ENCODE assay signal across 14 cellular contexts in the genomic region with DNA sequence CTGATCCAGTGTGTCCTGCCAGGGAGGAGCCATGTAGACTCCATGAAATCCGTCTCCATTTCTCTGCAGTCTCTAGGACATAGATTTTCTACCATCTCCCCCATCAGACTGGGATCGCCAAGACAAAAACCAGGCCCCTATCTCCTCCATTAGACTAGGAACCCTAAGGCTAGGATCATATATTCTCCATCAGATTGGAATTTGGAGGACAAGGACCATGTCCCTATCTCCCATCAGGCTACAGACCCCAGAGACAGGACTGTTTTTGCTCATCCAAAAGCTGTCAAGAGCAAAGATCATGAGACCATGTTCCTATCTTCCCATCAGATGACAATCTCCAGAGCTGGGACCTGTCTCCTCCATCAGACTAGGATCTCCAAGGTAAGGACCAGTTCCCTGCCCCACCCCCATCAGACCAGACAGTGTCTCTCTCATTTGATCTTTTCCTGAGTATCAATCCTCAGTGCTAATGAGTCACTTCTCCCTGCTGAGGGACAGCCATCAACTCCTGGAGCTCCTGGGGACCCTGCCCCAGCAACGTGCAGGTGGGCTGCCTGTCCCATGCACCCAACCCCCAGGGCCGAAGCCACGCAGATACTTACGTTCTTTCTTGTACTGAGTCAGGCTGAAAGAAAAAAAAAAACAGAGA. TPM values are rescaled to one million over a fixed set of nuclear protein-coding genes. Genes with fewer than 3 reads are reported as not detected.
A peak's percentile ranks its signal among the peaks of the same experiment; 100 is the strongest.
DNase-seq lines count a peak whose midpoint lies in the region; ATAC-seq, FAIRE-seq and TF ChIP-seq lines count a peak whose summit lies in the region.
"Not testable (repeated sequence)": the region's sequence is repeated elsewhere in the genome, so short reads cannot be mapped to it uniquely, and the experiment has no call there.
"Had no signal": no experiment of that assay in that cellular context is flagged by ENCODE, and none has a peak within 500 bp of the region (broad histone marks: within the 10 kb centered on the region; RNA-seq: fewer than 3 reads in every experiment).

No MANE protein-coding gene starts in this region.

- H3K9ac ChIP-seq in HepG2 (ENCODE audit: insufficient read depth, low read depth, low read length); neural progenitor cell: not testable (repeated sequence)

- H3K4me3 Mint-ChIP-seq in activated naive CD4-positive, alpha-beta T cell treated with anti-CD3 and anti-CD28 coated beads, Interleukin-2, amount 50 U/mL, for 24 hours; neural progenitor cell: not testable (repeated sequence)
- peak overlapping the region; percentile 81 for H3K4me3 Mint-ChIP-seq in type B pancreatic cell

- H3F3A ChIP-seq in neural progenitor cell (ENCODE audit: low read depth) = not testable (repeated sequence)

- not testable (repeated sequence) for DNase-seq in A549 (ENCODE audit: low read depth in 1 of 2, low spot score in 1 of 2); HepG2 (ENCODE audit: low spot score); neural progenitor cell (ENCODE audit: low spot score); type B pancreatic cell (ENCODE audit: extremely low spot score, unreplicated experiment)
- peak; percentile 71 for DNase-seq in RWPE2 (ENCODE audit: low spot score)
- peak; percentile 36 for DNase-seq in breast epithelium (ENCODE audit: low spot score in 2 of 2)
- peak; percentile 75 for DNase-seq in epithelial cell of prostate (ENCODE audit: low read depth, low spot score)

- H3K27ac Mint-ChIP-seq in activated naive CD4-positive, alpha-beta T cell treated with anti-CD3 and anti-CD28 coated beads, Interleukin-2, amount 50 U/mL, for 24 hours = peak overlapping the region; percentile 23
- H3K27ac Mint-ChIP-seq in neural progenitor cell (peak overlapping the region; percentile 93), type B pancreatic cell (peak overlapping the region; percentile 99)

- not testable (repeated sequence) for H3K4me1 Mint-ChIP-seq in activated naive CD4-positive, alpha-beta T cell treated with anti-CD3 and anti-CD28 coated beads, Interleukin-2, amount 50 U/mL, for 24 hours
- peaks cover 21% of the 10 kb centered on the region for H3K4me1 Mint-ChIP-seq in neural progenitor cell
- peaks cover 29% of the 10 kb centered on the region for H3K4me1 Mint-ChIP-seq in type B pancreatic cell (ENCODE audit: unreplicated experiment)

- intact Hi-C loops in breast epithelium (cut with DNase I; ENCODE audit: low total_unique reads); HepG2 (cut with micrococcal nuclease; ENCODE audit: unreplicated experiment): not testable (repeated sequence)

- not testable (repeated sequence) for TF ChIP-seq POLR2A in A549 (IDR thresholded peaks at IDR 0.05; ENCODE audit: low read length); breast epithelium (IDR thresholded peaks at IDR 0.05); HepG2 (IDR thresholded peaks at IDR 0.05; ENCODE audit: insufficient read depth in 1 of 2, low read depth in 2 of 2, low read length in 2 of 2)

- not testable (repeated sequence) for ATAC-seq in A549; RWPE2 (ENCODE audit: low read depth); HepG2

- H3K79me2 ChIP-seq in HepG2 (ENCODE audit: insufficient read depth, low read length); neural progenitor cell (ENCODE audit: low read depth): not testable (repeated sequence)

- not testable (repeated sequence) for H3K36me3 Mint-ChIP-seq in activated naive CD4-positive, alpha-beta T cell treated with anti-CD3 and anti-CD28 coated beads, Interleukin-2, amount 50 U/mL, for 24 hours; neural progenitor cell; type B pancreatic cell

- POLR2A ChIA-PET in A549 (lab: Yijun Ruan, JAX); HepG2 (lab: Yijun Ruan, JAX): not testable (repeated sequence)

- H3K4me2 ChIP-seq in A549; HepG2 (ENCODE audit: low read depth, low read length); neural progenitor cell: not testable (repeated sequence)

- H3K27me3 ChIP-seq in RWPE2 (ENCODE audit: insufficient read depth, poor library complexity, severe bottlenecking); breast epithelium; neural progenitor cell: not testable (repeated sequence)
- H3K27me3 ChIP-seq in HepG2 (ENCODE audit: control insufficient read depth in 1 of 2, insufficient read depth in 2 of 2, low read length in 2 of 2) = peaks cover 14 to 42% of the 10 kb centered on the region in 2 experiments; a peak in 4 of 5 replicates

- TF ChIP-seq CTCF in A549 (IDR thresholded peaks at IDR 0.05); RWPE2 (IDR thresholded peaks at IDR 0.05; ENCODE audit: poor library complexity, severe bottlenecking); breast epithelium (IDR thresholded peaks at IDR 0.05); HepG2 (CRISPR knock-in tag; IDR thresholded peaks at IDR 0.05); neural progenitor cell (IDR thresholded peaks at IDR 0.05); type B pancreatic cell (conservative IDR thresholded peaks at IDR 0.05): not testable (repeated sequence)

- H3K9me3 ChIP-seq in A549; RWPE2 (ENCODE audit: severe bottlenecking); breast epithelium; HepG2 (ENCODE audit: low read length); neural progenitor cell (ENCODE audit: low read depth): not testable (repeated sequence)

- TF ChIP-seq RAD21 in A549 (conservative IDR thresholded peaks at IDR 0.05 in 1 of 2, IDR thresholded peaks at IDR 0.05 in 1 of 2); HepG2 (CRISPR knock-in tag; IDR thresholded peaks at IDR 0.05): not testable (repeated sequence)

- TF ChIP-seq EP300 in A549 (IDR thresholded peaks at IDR 0.05); HepG2 (IDR thresholded peaks at IDR 0.05; ENCODE audit: low read depth in 2 of 2, low read length in 2 of 2); HepG2 (CRISPR knock-in tag; IDR thresholded peaks at IDR 0.05; ENCODE audit: borderline replicate concordance): not testable (repeated sequence)

- BruUV-seq in HepG2 (replicated peaks; lab: Mats Ljungman, UMichigan) = not testable (repeated sequence)

- not testable (repeated sequence) for H4K20me1 ChIP-seq in HepG2 (ENCODE audit: insufficient read depth, low read length); neural progenitor cell (ENCODE audit: low read depth)

- not testable (repeated sequence) for H3K4me3 ChIP-seq in A549; RWPE2 (ENCODE audit: severe bottlenecking); HepG2 (replicated peaks in 1 of 3; ENCODE audit: insufficient read depth in 1 of 3, low read depth in 2 of 3, low read length in 3 of 3); neural progenitor cell
- H3K4me3 ChIP-seq in breast epithelium = peak overlapping the region in 2 of 3 donors; percentile 55 to 63

- peaks cover 38% of the 10 kb centered on the region for H3K36me3 ChIP-seq in RWPE2 (ENCODE audit: low read depth)
- not testable (repeated sequence) for H3K36me3 ChIP-seq in breast epithelium; HepG2 (replicated peaks in 1 of 2; ENCODE audit: control insufficient read depth in 1 of 2, insufficient read depth in 2 of 2, low read length in 2 of 2); neural progenitor cell

- not testable (repeated sequence) for H3K9me3 Mint-ChIP-seq in activated naive CD4-positive, alpha-beta T cell treated with anti-CD3 and anti-CD28 coated beads, Interleukin-2, amount 50 U/mL, for 24 hours; neural progenitor cell; type B pancreatic cell

- not testable (repeated sequence) for H3K27ac ChIP-seq in A549; HepG2 (ENCODE audit: extremely low read length, insufficient read depth, low read length); neural progenitor cell
- H3K27ac ChIP-seq in RWPE2 (ENCODE audit: poor library complexity, severe bottlenecking) (peak overlapping the region; percentile 99), breast epithelium (peak overlapping the region; percentile 77 to 90), epithelial cell of prostate (peak overlapping the region; percentile 100)

- CTCF ChIA-PET in A549 (lab: Yijun Ruan, JAX) = interaction anchor here (1.2 to 3.1 kb wide), 5 partner anchors 26 to 71 kb away, joined by 3 to 21 read pairs (median 4); no protein-coding TSS in a partner anchor
- CTCF ChIA-PET in HepG2 (lab: Yijun Ruan, JAX; ENCODE audit: low intra/inter-chr PET ratio, low total read pairs) = not testable (repeated sequence)

- H3K4me1 ChIP-seq in A549; breast epithelium; HepG2 (ENCODE audit: insufficient read depth, low read length); neural progenitor cell: not testable (repeated sequence)
- peaks cover 13% of the 10 kb centered on the region for H3K4me1 ChIP-seq in RWPE2 (ENCODE audit: insufficient read depth, poor library complexity, severe bottlenecking)

- peak; percentile 23 for FAIRE-seq in A549 (lab: Jason Lieb, UNC)
- FAIRE-seq in HepG2 (lab: Jason Lieb, UNC) = not testable (repeated sequence)

- H2AFZ ChIP-seq in HepG2 (ENCODE audit: low read length); neural progenitor cell (replicated peaks): not testable (repeated sequence)

- H3K27me3 Mint-ChIP-seq in activated naive CD4-positive, alpha-beta T cell treated with anti-CD3 and anti-CD28 coated beads, Interleukin-2, amount 50 U/mL, for 24 hours; neural progenitor cell (ENCODE audit: insufficient read depth, low read depth): not testable (repeated sequence)
- H3K27me3 Mint-ChIP-seq in type B pancreatic cell = peaks cover 23% of the 10 kb centered on the region

- in situ Hi-C loops in HepG2 (cut with HindIII; ENCODE audit: extremely low pct_ligation_motif_present, low pct_unique_long_range_greater_than_20kb) = not testable (repeated sequence)

- WGBS in A549 (ENCODE audit: missing lambda C conversion rate) = 70% methylated on average over 6 of the region's 6 CpGs
- WGBS in HepG2 (ENCODE audit: low lambda C conversion rate) = 41% methylated on average over 6 of the region's 6 CpGs

RNA-seq across cellular contexts. Expression of a gene that starts 4.3 kb away (rescaled TPM):
- polyA plus RNA-seq in A549 (2011; rRNA removed) (0.78 and 1.2 TPM in 2 replicates), A549 (2017; fragmentation: RNase III; extraction: RNeasy Plus Mini Kit Qiagen cat#74134 plus additional on column Dnase treatment) (0.43 to 0.57 TPM (median 0.56 TPM) in 3 replicates), HepG2 (2011; rRNA removed) (0.38 and 0.47 TPM in 2 replicates)
- 1.1 and 1.4 TPM in 2 replicates for polyA plus RNA-seq in A549 (2012; cell fraction: cytosol; rRNA removed)
- 1.2 and 2.0 TPM in 2 replicates for polyA plus RNA-seq in A549 (2012; cell fraction: nucleus; rRNA removed)
- 0.83 and 1.2 TPM in 2 replicates for polyA minus RNA-seq in A549 (2011; rRNA and poly(A)+ RNA removed)
- total RNA-seq in breast epithelium (1,000 to 10,000 TPM in 2 of 3 donors, 1 to 10 TPM in 1; 1.9 to 1,676 (median 1,373) TPM), HepG2 (2016; rRNA removed; fragmentation: Illumina TruSeq; extraction: Trizol) (0.52 and 0.82 TPM in 2 replicates), neural progenitor cell (ENCODE audit: low replicate concordance) (not detected in 2 replicates), type B pancreatic cell (ENCODE audit: low replicate concordance) (512 and 3,327 TPM in 2 replicates)
- 0.40 and 0.44 TPM in 2 replicates for total RNA-seq in HepG2 (2016; cell fraction: cytosol; rRNA removed; fragmentation: Illumina TruSeq; extraction: Trizol; ENCODE audit: low read depth)
- total RNA-seq in HepG2 (2016; cell fraction: insoluble cytoplasmic fraction; rRNA removed; fragmentation: Illumina TruSeq; extraction: Trizol) = 0.40 and 0.54 TPM in 2 replicates
- 0.38 and 0.65 TPM in 2 replicates for total RNA-seq in HepG2 (2016; cell fraction: membrane; rRNA removed; fragmentation: Illumina TruSeq; extraction: Trizol)
- total RNA-seq in HepG2 (2016; cell fraction: nucleus; rRNA removed; fragmentation: Illumina TruSeq; extraction: Trizol) = 1.4 TPM in 1 of 2 replicates, not detected in the other
- polyA plus RNA-seq in HepG2 (2011; cell fraction: cytosol; rRNA removed) = 0.43 and 0.50 TPM in 2 replicates
- polyA plus RNA-seq in HepG2 (2011; cell fraction: nucleus; rRNA removed) = 0.23 and 0.66 TPM in 2 replicates
- polyA plus RNA-seq in HepG2 (2012) = 0.28 TPM in 1 of 2 replicates, not detected in the other
- 0.54 and 0.71 TPM in 2 replicates for polyA plus RNA-seq in HepG2 (2016; cell fraction: cytosol; fragmentation: Illumina TruSeq; extraction: Trizol; ENCODE audit: low read depth)
- 0.70 and 0.84 TPM in 2 replicates for polyA plus RNA-seq in HepG2 (2016; cell fraction: insoluble cytoplasmic fraction; fragmentation: Illumina TruSeq; extraction: Trizol; ENCODE audit: low read depth)
- polyA plus RNA-seq in HepG2 (2016; cell fraction: membrane; fragmentation: Illumina TruSeq; extraction: Trizol; ENCODE audit: low read depth) = 0.35 and 1.0 TPM in 2 replicates
- polyA plus RNA-seq in HepG2 (2016; cell fraction: nucleus; fragmentation: Illumina TruSeq; extraction: Trizol; ENCODE audit: insufficient read depth, low read depth) = 0.55 and 0.81 TPM in 2 replicates
- polyA minus RNA-seq in HepG2 (2011; rRNA and poly(A)+ RNA removed; ENCODE audit: low replicate concordance) = 0.32 and 1,101 TPM in 2 replicates
- 9.0 and 16.5 TPM in 2 replicates for polyA minus RNA-seq in HepG2 (2011; cell fraction: cytosol; rRNA and poly(A)+ RNA removed)
- polyA minus RNA-seq in HepG2 (2011; cell fraction: nucleus; rRNA and poly(A)+ RNA removed) = 3.5 and 5.9 TPM in 2 replicates
- total RNA-seq: CD4-positive, alpha-beta T cell; G401 had no signal

RNA-seq across cellular contexts. Expression of a gene that starts 7.5 kb away (rescaled TPM):
- polyA plus RNA-seq in A549 (2011; rRNA removed) = 0.21 and 0.28 TPM in 2 replicates
- 0.13 and 0.28 TPM in 2 replicates for polyA plus RNA-seq in A549 (2012; cell fraction: cytosol; rRNA removed)
- polyA plus RNA-seq in A549 (2012; cell fraction: nucleus; rRNA removed) = 0.53 and 0.90 TPM in 2 replicates
- polyA plus RNA-seq in A549 (2017; fragmentation: RNase III; extraction: RNeasy Plus Mini Kit Qiagen cat#74134 plus additional on column Dnase treatment) = 0.44 TPM in 1 of 3 replicates, not detected in the others
- polyA minus RNA-seq in A549 (2011; rRNA and poly(A)+ RNA removed) = 0.29 and 0.70 TPM in 2 replicates
- 100 to 1,000 TPM in 1 of 3 donors, 10 to 100 TPM in 1, 1 to 10 TPM in 1; 2.6 to 100 (median 51.8) TPM for total RNA-seq in breast epithelium
- not detected in 2 replicates for total RNA-seq in HepG2 (2016; rRNA removed; fragmentation: Illumina TruSeq; extraction: Trizol)
- total RNA-seq in HepG2 (2016; cell fraction: cytosol; rRNA removed; fragmentation: Illumina TruSeq; extraction: Trizol; ENCODE audit: low read depth) = not detected in 2 replicates
- not detected in 2 replicates for total RNA-seq in HepG2 (2016; cell fraction: insoluble cytoplasmic fraction; rRNA removed; fragmentation: Illumina TruSeq; extraction: Trizol)
- not detected in 2 replicates for total RNA-seq in HepG2 (2016; cell fraction: membrane; rRNA removed; fragmentation: Illumina TruSeq; extraction: Trizol)
- total RNA-seq in HepG2 (2016; cell fraction: nucleus; rRNA removed; fragmentation: Illumina TruSeq; extraction: Trizol) = not detected in 2 replicates
- polyA plus RNA-seq in HepG2 (2011; rRNA removed) = 0.07 TPM in 1 of 2 replicates, not detected in the other
- polyA plus RNA-seq in HepG2 (2011; cell fraction: cytosol; rRNA removed) = not detected in 2 replicates
- polyA plus RNA-seq in HepG2 (2011; cell fraction: nucleus; rRNA removed) = not detected in 2 replicates
- not detected in 2 replicates for polyA plus RNA-seq in HepG2 (2012)
- polyA plus RNA-seq in HepG2 (2016; cell fraction: cytosol; fragmentation: Illumina TruSeq; extraction: Trizol; ENCODE audit: low read depth) = not detected in 2 replicates
- polyA plus RNA-seq in HepG2 (2016; cell fraction: insoluble cytoplasmic fraction; fragmentation: Illumina TruSeq; extraction: Trizol; ENCODE audit: low read depth) = not detected in 2 replicates
- not detected in 2 replicates for polyA plus RNA-seq in HepG2 (2016; cell fraction: membrane; fragmentation: Illumina TruSeq; extraction: Trizol; ENCODE audit: low read depth)
- polyA plus RNA-seq in HepG2 (2016; cell fraction: nucleus; fragmentation: Illumina TruSeq; extraction: Trizol; ENCODE audit: insufficient read depth, low read depth) = not detected in 2 replicates
- polyA minus RNA-seq in HepG2 (2011; rRNA and poly(A)+ RNA removed; ENCODE audit: low replicate concordance) = 5.8 TPM in 1 of 2 replicates, not detected in the other
- not detected in 2 replicates for polyA minus RNA-seq in HepG2 (2011; cell fraction: cytosol; rRNA and poly(A)+ RNA removed)
- not detected in 2 replicates for polyA minus RNA-seq in HepG2 (2011; cell fraction: nucleus; rRNA and poly(A)+ RNA removed)
- not detected in 2 replicates for total RNA-seq in neural progenitor cell (ENCODE audit: low replicate concordance)
- 1.5 and 9.2 TPM in 2 replicates for total RNA-seq in type B pancreatic cell (ENCODE audit: low replicate concordance)
- total RNA-seq: CD4-positive, alpha-beta T cell; G401; GM12878; HT1080 had no signal

RNA-seq across cellular contexts. Expression of a gene that starts 33.4 kb away (rescaled TPM):
- polyA plus RNA-seq in A549 (2011; rRNA removed) (0.04 TPM in 1 of 2 replicates, not detected in the other), A549 (2017; fragmentation: RNase III; extraction: RNeasy Plus Mini Kit Qiagen cat#74134 plus additional on column Dnase treatment) (0.07 to 0.10 TPM (median 0.09 TPM) in 3 replicates), HepG2 (2011; rRNA removed) (0.09 and 0.37 TPM in 2 replicates)
- polyA plus RNA-seq in A549 (2012; cell fraction: cytosol; rRNA removed) = 0.05 and 0.08 TPM in 2 replicates
- 0.17 and 0.31 TPM in 2 replicates for polyA plus RNA-seq in A549 (2012; cell fraction: nucleus; rRNA removed)
- polyA minus RNA-seq in A549 (2011; rRNA and poly(A)+ RNA removed) = 0.21 TPM in 1 of 2 replicates, not detected in the other
- total RNA-seq in breast epithelium (100 to 1,000 TPM in 2 of 3 donors, under 1 TPM in 1; 0.80 to 692 (median 388) TPM), HepG2 (2016; rRNA removed; fragmentation: Illumina TruSeq; extraction: Trizol) (not detected in 2 replicates), neural progenitor cell (ENCODE audit: low replicate concordance) (not detected in 2 replicates), type B pancreatic cell (ENCODE audit: low replicate concordance) (0.19 and 0.64 TPM in 2 replicates)
- total RNA-seq in HepG2 (2016; cell fraction: cytosol; rRNA removed; fragmentation: Illumina TruSeq; extraction: Trizol; ENCODE audit: low read depth) = not detected in 2 replicates
- total RNA-seq in HepG2 (2016; cell fraction: insoluble cytoplasmic fraction; rRNA removed; fragmentation: Illumina TruSeq; extraction: Trizol) = not detected in 2 replicates
- total RNA-seq in HepG2 (2016; cell fraction: membrane; rRNA removed; fragmentation: Illumina TruSeq; extraction: Trizol) = not detected in 2 replicates
- total RNA-seq in HepG2 (2016; cell fraction: nucleus; rRNA removed; fragmentation: Illumina TruSeq; extraction: Trizol) = not detected in 2 replicates
- 0.03 and 0.04 TPM in 2 replicates for polyA plus RNA-seq in HepG2 (2011; cell fraction: cytosol; rRNA removed)
- polyA plus RNA-seq in HepG2 (2011; cell fraction: nucleus; rRNA removed) = not detected in 2 replicates
- polyA plus RNA-seq in HepG2 (2012) = not detected in 2 replicates
- not detected in 2 replicates for polyA plus RNA-seq in HepG2 (2016; cell fraction: cytosol; fragmentation: Illumina TruSeq; extraction: Trizol; ENCODE audit: low read depth)
- not detected in 2 replicates for polyA plus RNA-seq in HepG2 (2016; cell fraction: insoluble cytoplasmic fraction; fragmentation: Illumina TruSeq; extraction: Trizol; ENCODE audit: low read depth)
- not detected in 2 replicates for polyA plus RNA-seq in HepG2 (2016; cell fraction: membrane; fragmentation: Illumina TruSeq; extraction: Trizol; ENCODE audit: low read depth)
- polyA plus RNA-seq in HepG2 (2016; cell fraction: nucleus; fragmentation: Illumina TruSeq; extraction: Trizol; ENCODE audit: insufficient read depth, low read depth) = not detected in 2 replicates
- polyA minus RNA-seq in HepG2 (2011; rRNA and poly(A)+ RNA removed; ENCODE audit: low replicate concordance) = 9.6 TPM in 1 of 2 replicates, not detected in the other
- polyA minus RNA-seq in HepG2 (2011; cell fraction: cytosol; rRNA and poly(A)+ RNA removed) = not detected in 2 replicates
- not detected in 2 replicates for polyA minus RNA-seq in HepG2 (2011; cell fraction: nucleus; rRNA and poly(A)+ RNA removed)
- total RNA-seq: CD4-positive, alpha-beta T cell; G401; GM12878; H4 had no signal

RNA-seq across cellular contexts. Expression of a gene that starts 48.2 kb away (rescaled TPM):
- polyA plus RNA-seq in A549 (2011; rRNA removed) = not detected in 2 replicates
- polyA plus RNA-seq in A549 (2012; cell fraction: cytosol; rRNA removed) = not detected in 2 replicates
- polyA plus RNA-seq in A549 (2012; cell fraction: nucleus; rRNA removed) = not detected in 2 replicates
- polyA plus RNA-seq in A549 (2017; fragmentation: RNase III; extraction: RNeasy Plus Mini Kit Qiagen cat#74134 plus additional on column Dnase treatment) = not detected in 3 replicates
- polyA minus RNA-seq in A549 (2011; rRNA and poly(A)+ RNA removed) = not detected in 2 replicates
- total RNA-seq in breast epithelium = under 1 TPM in 1 of 3 donors, not detected in 2; 0.44 TPM
- total RNA-seq in HepG2 (2016; rRNA removed; fragmentation: Illumina TruSeq; extraction: Trizol) = not detected in 2 replicates
- total RNA-seq in HepG2 (2016; cell fraction: cytosol; rRNA removed; fragmentation: Illumina TruSeq; extraction: Trizol; ENCODE audit: low read depth) = not detected in 2 replicates
- total RNA-seq in HepG2 (2016; cell fraction: insoluble cytoplasmic fraction; rRNA removed; fragmentation: Illumina TruSeq; extraction: Trizol) = not detected in 2 replicates
- total RNA-seq in HepG2 (2016; cell fraction: membrane; rRNA removed; fragmentation: Illumina TruSeq; extraction: Trizol) = not detected in 2 replicates
- total RNA-seq in HepG2 (2016; cell fraction: nucleus; rRNA removed; fragmentation: Illumina TruSeq; extraction: Trizol) = not detected in 2 replicates
- not detected in 2 replicates for polyA plus RNA-seq in HepG2 (2011; rRNA removed)
- polyA plus RNA-seq in HepG2 (2011; cell fraction: cytosol; rRNA removed) = not detected in 2 replicates
- polyA plus RNA-seq in HepG2 (2011; cell fraction: nucleus; rRNA removed) = not detected in 2 replicates
- polyA plus RNA-seq in HepG2 (2012) = not detected in 2 replicates
- not detected in 2 replicates for polyA plus RNA-seq in HepG2 (2016; cell fraction: cytosol; fragmentation: Illumina TruSeq; extraction: Trizol; ENCODE audit: low read depth)
- not detected in 2 replicates for polyA plus RNA-seq in HepG2 (2016; cell fraction: insoluble cytoplasmic fraction; fragmentation: Illumina TruSeq; extraction: Trizol; ENCODE audit: low read depth)
- polyA plus RNA-seq in HepG2 (2016; cell fraction: membrane; fragmentation: Illumina TruSeq; extraction: Trizol; ENCODE audit: low read depth) = not detected in 2 replicates
- polyA plus RNA-seq in HepG2 (2016; cell fraction: nucleus; fragmentation: Illumina TruSeq; extraction: Trizol; ENCODE audit: insufficient read depth, low read depth) = not detected in 2 replicates
- 0.19 TPM in 1 of 2 replicates, not detected in the other for polyA minus RNA-seq in HepG2 (2011; rRNA and poly(A)+ RNA removed; ENCODE audit: low replicate concordance)
- polyA minus RNA-seq in HepG2 (2011; cell fraction: cytosol; rRNA and poly(A)+ RNA removed) = not detected in 2 replicates
- not detected in 2 replicates for polyA minus RNA-seq in HepG2 (2011; cell fraction: nucleus; rRNA and poly(A)+ RNA removed)
- total RNA-seq in neural progenitor cell (ENCODE audit: low replicate concordance) = not detected in 2 replicates
- total RNA-seq in type B pancreatic cell (ENCODE audit: low replicate concordance) = 0.85 and 7.4 TPM in 2 replicates
- total RNA-seq: CD4-positive, alpha-beta T cell; G401; GM12878; H4; HFFc6; HT1080 had no signal
- polyA plus RNA-seq: GM12878 had no signal

Comparison
In these comparisons a context has a peak if more than half of its experiments do, and no peak if none do; other contexts are left out.
1. H3K27ac Mint-ChIP-seq: peak in every context shown above with its lines; median percentile 99 in type B pancreatic cell; 93 in neural progenitor cell; 23 in activated naive CD4-positive, alpha-beta T cell treated with anti-CD3 and anti-CD28 coated beads, Interleukin-2, amount 50 U/mL, for 24 hours.